Comparison of ENCODE assay signal across 9 cellular contexts in genomic region chr12:120692524-120693033, GRCh38. TPM values are rescaled to one million over a fixed set of nuclear protein-coding genes. Genes with fewer than 3 reads are reported as not detected.
DNase-seq lines count a peak whose midpoint lies in the region; ATAC-seq and TF ChIP-seq lines count a peak whose summit lies in the region.
"Had no signal": no experiment of that assay in that cellular context is flagged by ENCODE, and none has a peak within 500 bp of the region (broad histone marks: within the 10 kb centered on the region; RNA-seq: fewer than 3 reads in every experiment).

No MANE protein-coding gene starts in this region.

- peaks cover 56% of the 10 kb centered on the region for H3K36me3 Mint-ChIP-seq in stimulated activated naive CD8-positive, alpha-beta T cell treated with anti-CD3 and anti-CD28 coated beads, Interleukin-15, Interleukin-2, amounts not matched to agents 100 ng/mL and 50 ng/mL, for 24 hours (ENCODE audit: low read depth)
- peaks cover 37% of the 10 kb centered on the region for H3K36me3 Mint-ChIP-seq in activated CD8-positive, alpha-beta T cell treated with anti-CD3 and anti-CD28 coated beads, Interleukin-2, amount 10 ng/mL, durations not matched to agents 7 days and 5 days (ENCODE audit: low read depth)
- peaks cover 26% of the 10 kb centered on the region for H3K36me3 Mint-ChIP-seq in type B pancreatic cell

- no peaks in the 10 kb centered on the region for H3K9me3 Mint-ChIP-seq in stimulated activated naive CD8-positive, alpha-beta T cell treated with anti-CD3 and anti-CD28 coated beads, Interleukin-15, Interleukin-2, amounts not matched to agents 100 ng/mL and 50 ng/mL, for 24 hours
- no peaks in the 10 kb centered on the region for H3K9me3 Mint-ChIP-seq in stimulated activated naive CD8-positive, alpha-beta T cell treated with anti-CD3 and anti-CD28 coated beads, Interleukin-15, amount 100 ng/mL, for 72 hours
- H3K9me3 Mint-ChIP-seq in activated CD8-positive, alpha-beta T cell treated with anti-CD3 and anti-CD28 coated beads, Interleukin-2, amount 10 ng/mL, durations not matched to agents 7 days and 5 days (ENCODE audit: insufficient read depth), result no peaks in the 10 kb centered on the region
- H3K9me3 Mint-ChIP-seq in type B pancreatic cell, result no peaks in the 10 kb centered on the region

- no peak overlapping the region for H3K4me3 Mint-ChIP-seq in stimulated activated naive CD8-positive, alpha-beta T cell treated with anti-CD3 and anti-CD28 coated beads, Interleukin-15, Interleukin-2, amounts not matched to agents 100 ng/mL and 50 ng/mL, for 24 hours
- no peak overlapping the region for H3K4me3 Mint-ChIP-seq in stimulated activated naive CD8-positive, alpha-beta T cell treated with anti-CD3 and anti-CD28 coated beads, Interleukin-15, amount 100 ng/mL, for 72 hours
- no peak overlapping the region for H3K4me3 Mint-ChIP-seq in activated CD8-positive, alpha-beta T cell treated with anti-CD3 and anti-CD28 coated beads, Interleukin-2, amount 10 ng/mL, durations not matched to agents 7 days and 5 days
- peak overlapping the region; percentile 9 for H3K4me3 Mint-ChIP-seq in type B pancreatic cell

- ATAC-seq in stimulated activated naive CD8-positive, alpha-beta T cell treated with anti-CD3 and anti-CD28 coated beads, Interleukin-15, amount 100 ng/mL, for 72 hours, result no peak
- ATAC-seq in activated CD8-positive, alpha-beta T cell treated with anti-CD3 and anti-CD28 coated beads, Interleukin-2, amount 10 ng/mL, durations not matched to agents 7 days and 5 days, result no peak
- ATAC-seq in GM21619 (IDR thresholded peaks at IDR 0.05; ENCODE audit: unreplicated experiment) (no peak), GM21423 (IDR thresholded peaks at IDR 0.05; ENCODE audit: unreplicated experiment) (no peak)

- POLR2A ChIA-PET in activated CD8-positive, alpha-beta T cell treated with anti-CD3 and anti-CD28 coated beads, Interleukin-2, amount 10 ng/mL, durations not matched to agents 7 days and 5 days (lab: Charles Lee), result no interaction called here

- CTCF ChIA-PET in activated CD8-positive, alpha-beta T cell treated with anti-CD3 and anti-CD28 coated beads, Interleukin-2, amount 10 ng/mL, durations not matched to agents 7 days and 5 days (lab: Charles Lee), result interaction anchor here (0.7 to 10.4 kb wide), 4 partner anchors 45 to 368 kb away, joined by 3 to 98 read pairs (median 7); no protein-coding TSS in a partner anchor

- peaks cover 46% of the 10 kb centered on the region for H3K4me1 Mint-ChIP-seq in stimulated activated naive CD8-positive, alpha-beta T cell treated with anti-CD3 and anti-CD28 coated beads, Interleukin-15, Interleukin-2, amounts not matched to agents 100 ng/mL and 50 ng/mL, for 24 hours (ENCODE audit: low read depth)
- H3K4me1 Mint-ChIP-seq in stimulated activated naive CD8-positive, alpha-beta T cell treated with anti-CD3 and anti-CD28 coated beads, Interleukin-15, amount 100 ng/mL, for 72 hours, result peaks cover 59% of the 10 kb centered on the region
- H3K4me1 Mint-ChIP-seq in activated CD8-positive, alpha-beta T cell treated with anti-CD3 and anti-CD28 coated beads, Interleukin-2, amount 10 ng/mL, durations not matched to agents 7 days and 5 days (ENCODE audit: low read depth), result peaks cover 53% of the 10 kb centered on the region
- H3K4me1 Mint-ChIP-seq in type B pancreatic cell (ENCODE audit: unreplicated experiment), result peaks cover 54% of the 10 kb centered on the region

- peak overlapping the region; percentile 8 for H3K27ac Mint-ChIP-seq in stimulated activated naive CD8-positive, alpha-beta T cell treated with anti-CD3 and anti-CD28 coated beads, Interleukin-15, Interleukin-2, amounts not matched to agents 100 ng/mL and 50 ng/mL, for 24 hours
- H3K27ac Mint-ChIP-seq in stimulated activated naive CD8-positive, alpha-beta T cell treated with anti-CD3 and anti-CD28 coated beads, Interleukin-15, amount 100 ng/mL, for 72 hours, result peak overlapping the region in 1 of 2 donors; percentile 51
- peak overlapping the region; percentile 58 for H3K27ac Mint-ChIP-seq in activated CD8-positive, alpha-beta T cell treated with anti-CD3 and anti-CD28 coated beads, Interleukin-2, amount 10 ng/mL, durations not matched to agents 7 days and 5 days
- H3K27ac Mint-ChIP-seq in type B pancreatic cell, result peak overlapping the region; percentile 19

- no peaks in the 10 kb centered on the region for H3K27me3 Mint-ChIP-seq in stimulated activated naive CD8-positive, alpha-beta T cell treated with anti-CD3 and anti-CD28 coated beads, Interleukin-15, Interleukin-2, amounts not matched to agents 100 ng/mL and 50 ng/mL, for 24 hours
- no peaks in the 10 kb centered on the region for H3K27me3 Mint-ChIP-seq in stimulated activated naive CD8-positive, alpha-beta T cell treated with anti-CD3 and anti-CD28 coated beads, Interleukin-15, amount 100 ng/mL, for 72 hours
- no peaks in the 10 kb centered on the region for H3K27me3 Mint-ChIP-seq in activated CD8-positive, alpha-beta T cell treated with anti-CD3 and anti-CD28 coated beads, Interleukin-2, amount 10 ng/mL, durations not matched to agents 7 days and 5 days (ENCODE audit: low read depth)
- no peaks in the 10 kb centered on the region for H3K27me3 Mint-ChIP-seq in type B pancreatic cell

- DNase-seq in stimulated activated naive CD8-positive, alpha-beta T cell treated with anti-CD3 and anti-CD28 coated beads, Interleukin-15, amount 100 ng/mL, for 72 hours, result no peak
- DNase-seq in activated CD8-positive, alpha-beta T cell treated with anti-CD3 and anti-CD28 coated beads, Interleukin-2, amount 10 ng/mL, durations not matched to agents 7 days and 5 days, result no peak
- peak; percentile 83 for DNase-seq in kidney tubule cell (ENCODE audit: low spot score)
- DNase-seq in type B pancreatic cell (ENCODE audit: extremely low spot score, unreplicated experiment), result no peak
- DNase-seq in nucleus accumbens (lab: John Stamatoyannopoulos, UW), result no peak
- DNase-seq: NCI-H774 had no signal

- TF ChIP-seq CTCF in type B pancreatic cell (conservative IDR thresholded peaks at IDR 0.05), result no peak

RNA-seq across cellular contexts. Expression of gene MLEC, which starts 5.6 kb away (rescaled TPM):
- total RNA-seq in activated CD8-positive, alpha-beta T cell treated with anti-CD3 and anti-CD28 coated beads, Interleukin-2, amount 10 ng/mL, durations not matched to agents 7 days and 5 days, result 100 to 1,000 TPM in 1 of 2 experiments, 10 to 100 TPM in 1; 95.0 to 102 TPM
- 168 and 172 TPM in 2 replicates for total RNA-seq in type B pancreatic cell (ENCODE audit: low replicate concordance)

RNA-seq across cellular contexts. Expression of gene UNC119B, which starts 17.7 kb away (rescaled TPM):
- 10 to 100 TPM; 18.5 to 18.9 TPM for total RNA-seq in activated CD8-positive, alpha-beta T cell treated with anti-CD3 and anti-CD28 coated beads, Interleukin-2, amount 10 ng/mL, durations not matched to agents 7 days and 5 days
- total RNA-seq in type B pancreatic cell (ENCODE audit: low replicate concordance), result 39.2 and 57.2 TPM in 2 replicates

RNA-seq across cellular contexts. Expression of gene ACADS, which starts 33.0 kb away (rescaled TPM):
- total RNA-seq in activated CD8-positive, alpha-beta T cell treated with anti-CD3 and anti-CD28 coated beads, Interleukin-2, amount 10 ng/mL, durations not matched to agents 7 days and 5 days, result 10 to 100 TPM; 18.6 to 19.1 TPM
- total RNA-seq in type B pancreatic cell (ENCODE audit: low replicate concordance), result 12.1 and 16.4 TPM in 2 replicates

RNA-seq across cellular contexts. Expression of gene CABP1, which starts 52.2 kb away (rescaled TPM):
- under 1 TPM in 1 of 2 experiments, not detected in 1; 0.34 TPM for total RNA-seq in activated CD8-positive, alpha-beta T cell treated with anti-CD3 and anti-CD28 coated beads, Interleukin-2, amount 10 ng/mL, durations not matched to agents 7 days and 5 days
- 0.26 and 0.56 TPM in 2 replicates for total RNA-seq in type B pancreatic cell (ENCODE audit: low replicate concordance)
